ENCODE assay signal across 26 cellular contexts in the genomic region with DNA sequence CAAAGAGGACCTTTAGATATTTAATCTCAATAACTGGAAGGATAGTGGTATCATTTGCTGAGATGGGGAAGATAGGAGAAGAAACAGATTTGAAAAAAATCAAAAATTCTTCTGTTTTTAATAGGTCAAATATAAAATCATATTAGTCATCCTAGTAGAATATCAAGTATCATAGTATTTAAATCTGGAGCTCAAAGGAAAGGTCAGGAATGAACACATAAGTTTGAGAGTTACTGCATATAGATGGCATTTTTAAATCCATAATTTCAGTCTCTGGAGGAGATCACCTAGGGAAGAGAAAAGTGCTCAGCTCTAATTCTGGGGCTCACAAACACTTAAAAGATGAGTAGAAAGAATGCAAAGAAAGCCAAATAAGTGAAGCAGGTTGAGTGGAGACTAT. TPM values are rescaled to one million over a fixed set of nuclear protein-coding genes. Genes with fewer than 3 reads are reported as not detected.
"Had no signal": no experiment of that assay in that cellular context is flagged by ENCODE, and none has a peak within 500 bp of the region (broad histone marks: within the 10 kb centered on the region; RNA-seq: fewer than 3 reads in every experiment).

No MANE protein-coding gene starts in this region.

- H3K9me3 ChIP-seq: stomach, suprapubic skin, testis, thoracic aorta, thyroid gland, tibial artery, tibial nerve, transverse colon, upper lobe of left lung, upper lobe of right lung, uterus, vagina had no signal

- H3K27ac ChIP-seq: stomach, suprapubic skin, testis, thoracic aorta, thyroid gland, tibial artery, tibial nerve, transverse colon, upper lobe of left lung, upper lobe of right lung, uterus, vagina had no signal

- H3K4me1 ChIP-seq: stomach, suprapubic skin, testis, thyroid gland, tibial artery, tibial nerve, transverse colon, upper lobe of left lung, upper lobe of right lung, uterus, vagina had no signal

- H3K36me3 ChIP-seq: stomach, suprapubic skin, thoracic aorta, thyroid gland, tibial artery, tibial nerve, transverse colon, upper lobe of left lung, upper lobe of right lung, uterus, vagina had no signal

- H3K4me3 ChIP-seq: stomach, suprapubic skin, testis, thoracic aorta, thyroid gland, tibial artery, tibial nerve, transverse colon, upper lobe of left lung, upper lobe of right lung, uterus, vagina had no signal

- H3K27me3 ChIP-seq: stomach, suprapubic skin, testis, thyroid gland, tibial artery, tibial nerve, transverse colon, upper lobe of left lung, upper lobe of right lung, uterus, vagina had no signal

- DNase-seq: stimulated activated CD4-positive, alpha-beta T cell treated with anti-CD3 and anti-CD28 coated beads, Interleukin-2, amount 100 ng/mL, for 48 hours; stimulated activated CD4-positive, alpha-beta T cell treated with anti-CD3 and anti-CD28 coated beads, Interleukin-4, amount 100 ng/mL, for 1 hour; stimulated activated CD4-positive, alpha-beta T cell treated with anti-CD3 and anti-CD28 coated beads, Interleukin-4, amount 100 ng/mL, for 24 hours; stimulated activated CD4-positive, alpha-beta T cell treated with anti-CD3 and anti-CD28 coated beads, Interleukin-4, amount 100 ng/mL, for 4 hours; stimulated activated CD8-positive, alpha-beta memory T cell treated with anti-CD3 and anti-CD28 coated beads, Interleukin-4, amount 100 ng/mL, for 48 hours; stimulated activated naive B cell treated with anti-CD40 and anti-IgM and Interleukin-4, amounts not matched to agents 10 μg/mL and 1 μg/mL and 100 μg/mL, for 72 hours; stimulated activated naive CD4-positive, alpha-beta T cell; stimulated activated naive CD4-positive, alpha-beta T cell treated with Interleukin-2 at 50 U/mL for 16 hours; stimulated activated naive CD8-positive, alpha-beta T cell treated with anti-CD3 and anti-CD28 coated beads, Interleukin-15, amount 100 ng/mL, for 72 hours; stimulated activated naive CD8-positive, alpha-beta T cell treated with anti-CD3 and anti-CD28 coated beads, Interleukin-15, Interleukin-2, amounts not matched to agents 100 U/mL and 50 U/mL, for 24 hours; stomach; substantia nigra; testis; thyroid gland; tibial artery; transverse colon; trophoblast cell; upper lobe of left lung; upper lobe of right lung; uterus had no signal

- ATAC-seq: stimulated activated effector memory CD8-positive, alpha-beta T cell treated with anti-CD3 and anti-CD28 coated beads, Interleukin-12 subunit alpha, Interleukin-12 subunit beta, amount 100 ng/mL, for 72 hours; stimulated activated memory B cell treated with anti-CD40 and anti-IgM and Interleukin-4, amounts not matched to agents 10 μg/mL and 1 μg/mL and 100 μg/mL, for 72 hours; stimulated activated naive B cell treated with anti-CD40 and anti-IgM and Interleukin-4, amounts not matched to agents 10 μg/mL and 1 μg/mL and 100 μg/mL, for 72 hours; stimulated activated naive CD8-positive, alpha-beta T cell treated with anti-CD3 and anti-CD28 coated beads, Interleukin-15, amount 100 ng/mL, for 72 hours; stimulated activated naive CD8-positive, alpha-beta T cell treated with anti-CD3 and anti-CD28 coated beads, Interleukin-15, Interleukin-2, amounts not matched to agents 100 U/mL and 50 U/mL, for 24 hours; upper lobe of right lung had no signal

RNA-seq across cellular contexts. Expression of a gene that starts 24.9 kb away (rescaled TPM):
- total RNA-seq: thoracic aorta, upper lobe of right lung had no signal
